ENCODE assay signal across 29 cellular contexts in the genomic region with DNA sequence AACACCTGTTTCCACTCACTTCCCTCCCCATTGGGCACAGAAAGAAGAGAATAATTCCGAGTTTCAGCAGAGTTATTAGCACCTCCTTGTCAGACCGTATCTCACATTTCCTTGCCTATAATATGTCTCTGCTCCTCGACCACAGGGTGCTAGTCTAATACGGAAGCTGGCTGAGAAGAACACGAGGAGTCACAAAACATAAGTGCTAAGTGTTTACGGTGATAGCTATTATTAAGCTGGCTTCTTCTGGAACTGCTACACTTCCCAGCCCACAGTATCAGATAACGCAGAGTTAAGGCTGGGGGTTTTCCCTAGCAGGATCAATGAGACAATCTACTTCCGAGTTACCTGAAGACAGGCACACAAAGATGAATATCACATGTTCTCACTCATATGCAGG.
"Had no signal": no experiment of that assay in that cellular context is flagged by ENCODE, and none has a peak within 500 bp of the region (broad histone marks: within the 10 kb centered on the region; RNA-seq: fewer than 3 reads in every experiment).

No MANE protein-coding gene starts in this region.

- FAIRE-seq: kidney had no signal

- H3K9me3 ChIP-seq: neutrophil, right atrium auricular region, right lobe of liver, testis, thyroid gland, transverse colon, upper lobe of left lung, vagina had no signal

- H2AFZ ChIP-seq: hepatocyte, neural progenitor cell, parathyroid adenoma had no signal

- H3K4me3 Mint-ChIP-seq: memory B cell; naive thymus-derived CD8-positive, alpha-beta T cell; nephron; neural progenitor cell; stimulated activated memory B cell treated with anti-CD40 and anti-IgM and Interleukin-4, amounts not matched to agents 10 μg/mL and 1 μg/mL and 100 μg/mL, for 72 hours; stimulated activated naive CD8-positive, alpha-beta T cell treated with anti-CD3 and anti-CD28 coated beads, Interleukin-15, amount 100 ng/mL, for 72 hours had no signal

- H3K9me3 Mint-ChIP-seq: nephron, neural progenitor cell had no signal

- H3K4me1 ChIP-seq: left lung, neural progenitor cell, parathyroid adenoma, right atrium auricular region, right lobe of liver, testis, thyroid gland, transverse colon, upper lobe of left lung, vagina had no signal

- H3K79me2 ChIP-seq: hepatocyte, parathyroid adenoma had no signal

- H3K4me1 Mint-ChIP-seq: memory B cell; naive thymus-derived CD8-positive, alpha-beta T cell; nephron; neural progenitor cell; stimulated activated memory B cell treated with anti-CD40 and anti-IgM and Interleukin-4, amounts not matched to agents 10 μg/mL and 1 μg/mL and 100 μg/mL, for 72 hours; stimulated activated naive CD8-positive, alpha-beta T cell treated with anti-CD3 and anti-CD28 coated beads, Interleukin-15, amount 100 ng/mL, for 72 hours had no signal

- H3K36me3 ChIP-seq: left lung, neural progenitor cell, neutrophil, right atrium auricular region, right lobe of liver, thyroid gland, transverse colon, upper lobe of left lung, vagina had no signal

- H3K36me3 Mint-ChIP-seq: memory B cell; naive thymus-derived CD8-positive, alpha-beta T cell; neural progenitor cell; stimulated activated memory B cell treated with anti-CD40 and anti-IgM and Interleukin-4, amounts not matched to agents 10 μg/mL and 1 μg/mL and 100 μg/mL, for 72 hours had no signal

- H3K4me2 ChIP-seq: hepatocyte, neural progenitor cell, smooth muscle cell had no signal

- H3K27me3 ChIP-seq: hepatocyte, left lung, neural progenitor cell, neutrophil, right atrium auricular region, right lobe of liver, testis, thyroid gland, transverse colon, upper lobe of left lung, vagina had no signal

- H3K27ac Mint-ChIP-seq: memory B cell; naive thymus-derived CD8-positive, alpha-beta T cell; nephron; neural progenitor cell; progenitor cell of endocrine pancreas; stimulated activated memory B cell treated with anti-CD40 and anti-IgM and Interleukin-4, amounts not matched to agents 10 μg/mL and 1 μg/mL and 100 μg/mL, for 72 hours; stimulated activated naive CD8-positive, alpha-beta T cell treated with anti-CD3 and anti-CD28 coated beads, Interleukin-15, amount 100 ng/mL, for 72 hours had no signal

- H3K4me3 ChIP-seq: hepatocyte, left lung, lung, neural progenitor cell, right atrium auricular region, right lobe of liver, smooth muscle cell, testis, thyroid gland, transverse colon, upper lobe of left lung, vagina had no signal

- H3K27me3 Mint-ChIP-seq: memory B cell; naive thymus-derived CD8-positive, alpha-beta T cell; progenitor cell of endocrine pancreas; stimulated activated memory B cell treated with anti-CD40 and anti-IgM and Interleukin-4, amounts not matched to agents 10 μg/mL and 1 μg/mL and 100 μg/mL, for 72 hours; stimulated activated naive CD8-positive, alpha-beta T cell treated with anti-CD3 and anti-CD28 coated beads, Interleukin-15, amount 100 ng/mL, for 72 hours had no signal

- DNase-seq: kidney; left colon; left lung; naive thymus-derived CD8-positive, alpha-beta T cell; occipital lobe; right lobe of liver; stimulated activated CD4-positive, alpha-beta T cell treated with anti-CD3 and anti-CD28 coated beads, Interleukin-1b, Interleukin-23, amount 100 ng/mL, for 48 hours; stimulated activated CD4-positive, alpha-beta T cell treated with anti-CD3 and anti-CD28 coated beads, Interleukin-2, amount 100 ng/mL, for 48 hours; stimulated activated CD4-positive, alpha-beta T cell treated with anti-CD3 and anti-CD28 coated beads, Interleukin-4, amount 100 ng/mL, for 4 hours; stimulated activated CD8-positive, alpha-beta memory T cell treated with anti-CD3 and anti-CD28 coated beads, Interleukin-4, amount 100 ng/mL, for 48 hours; stimulated activated naive CD4-positive, alpha-beta T cell treated with Interleukin-2 at 50 U/mL for 16 hours; stimulated activated naive CD8-positive, alpha-beta T cell treated with anti-CD3 and anti-CD28 coated beads, Interleukin-15, amount 100 ng/mL, for 72 hours; substantia nigra; testis; thyroid gland; transverse colon; upper lobe of left lung had no signal

- H3K27ac ChIP-seq: hepatocyte, left lung, neural progenitor cell, neutrophil, parathyroid adenoma, right atrium auricular region, right lobe of liver, testis, thyroid gland, transverse colon, upper lobe of left lung, vagina had no signal

- H3K9ac ChIP-seq: neural progenitor cell, parathyroid adenoma had no signal
